ENCODE assay signal across 23 cellular contexts in genomic region chr4:31461425-31461824, GRCh38.
A peak's percentile ranks its signal among the peaks of the same experiment; 100 is the strongest.
DNase-seq lines count a peak whose midpoint lies in the region; ATAC-seq, FAIRE-seq and TF ChIP-seq lines count a peak whose summit lies in the region.
"Had no signal": no experiment of that assay in that cellular context is flagged by ENCODE, and none has a peak within 500 bp of the region (broad histone marks: within the 10 kb centered on the region; RNA-seq: fewer than 3 reads in every experiment).

No MANE protein-coding gene starts in this region.

- peak; percentile 38 for DNase-seq in HCEC 1CT
- DNase-seq in RPMI7951 (ENCODE audit: low read depth) = peak; percentile 93
- DNase-seq in epithelial cell of prostate (ENCODE audit: low read depth, low spot score) = peak; percentile 48
- DNase-seq in urothelium cell line (ENCODE audit: low spot score) = peak; percentile 36
- no peak for DNase-seq in GM10248 (ENCODE audit: extremely low spot score)
- DNase-seq in HTR-8/SVneo (ENCODE audit: insufficient read length, low spot score) = no peak
- DNase-seq: activated CD4-positive, alpha-beta T cell treated with anti-CD3 and anti-CD28 coated beads for 36 hours; activated CD8-positive, alpha-beta memory T cell treated with anti-CD3 and anti-CD28 coated beads, Interleukin-2, amount 50 U/mL, for 4 hours; activated gamma-delta T cell; anterior cingulate cortex; DMS153; glutamatergic neuron; H7; immature natural killer cell; natural killer cell; NCI-H1930; NCI-H510A treated with DMSO at 0.1 percent for 48 hours; stimulated activated CD4-positive, alpha-beta T cell treated with anti-CD3 and anti-CD28 coated beads, Interleukin-4, amount 100 ng/mL, for 1 hour; T-helper 9 cell; thyroid gland had no signal

- no peak for ATAC-seq in GM21526 (IDR thresholded peaks at IDR 0.05; ENCODE audit: low FRiP score, unreplicated experiment)
- ATAC-seq: activated CD4-positive, alpha-beta T cell treated with anti-CD3 and anti-CD28 coated beads for 36 hours; natural killer cell had no signal

- peak; percentile 86 for FAIRE-seq in urothelium cell line (lab: Jason Lieb, UNC)
- FAIRE-seq in HTR-8/SVneo (lab: Jason Lieb, UNC) = no peak
- FAIRE-seq: colon had no signal

- CTCF ChIA-PET in GM10248 (lab: Yijun Ruan, JAX) = interaction anchor here (1.4 kb wide), 1 partner anchor 13 kb away, joined by 3 read pairs; no protein-coding TSS in a partner anchor

- TF ChIP-seq CTCF in GM10248 (IDR thresholded peaks at IDR 0.05; ENCODE audit: control extremely low read depth, extremely low read depth, low read depth, missing control alignments) = no peak

- POLR2A ChIA-PET in GM10248 (lab: Yijun Ruan, JAX) = no interaction called here

- peak overlapping the region; percentile 71 for H3K27ac ChIP-seq in epithelial cell of prostate
- H3K27ac ChIP-seq: C4-2B, thyroid gland had no signal

Comparison
In these comparisons a context has a peak if more than half of its experiments do, and no peak if none do; other contexts are left out.
1. DNase-seq: peak in HCEC 1CT (single experiment), RPMI7951 (single experiment), epithelial cell of prostate (single experiment) and urothelium cell line (single experiment); none in GM10248 (single experiment) and HTR-8/SVneo (single experiment).